ENCODE assay signal across 11 cellular contexts in genomic region chr6:57174511-57174907, GRCh38. TPM values are rescaled to one million over a fixed set of nuclear protein-coding genes. Genes with fewer than 3 reads are reported as not detected.
A peak's percentile ranks its signal among the peaks of the same experiment; 100 is the strongest.
DNase-seq lines count a peak whose midpoint lies in the region; ATAC-seq and TF ChIP-seq lines count a peak whose summit lies in the region.
"Had no signal": no experiment of that assay in that cellular context is flagged by ENCODE, and none has a peak within 500 bp of the region (broad histone marks: within the 10 kb centered on the region; RNA-seq: fewer than 3 reads in every experiment).

No MANE protein-coding gene starts in this region.

- H3K79me2 ChIP-seq in hepatocyte = peaks cover 60% of the 10 kb centered on the region

- H3K27me3 ChIP-seq in heart right ventricle (no peaks in the 10 kb centered on the region), hepatocyte (no peaks in the 10 kb centered on the region), transverse colon (no peaks in the 10 kb centered on the region)

- WGBS in heart right ventricle, 2 donors = 92 to 93% methylated on average over 3 of the region's 3 CpGs
- WGBS in hepatocyte (ENCODE audit: low lambda C conversion rate, missing lambda C conversion rate) = 91% methylated on average over 3 of the region's 3 CpGs
- WGBS in transverse colon (ENCODE audit: low coverage in 1 of 2), 2 donors = 63 to 75% methylated on average over 3 of the region's 3 CpGs

- no peaks in the 10 kb centered on the region for H3K9me2 ChIP-seq in hepatocyte (replicated peaks; ENCODE audit: insufficient read depth)

- ATAC-seq in heart right ventricle = no peak
- ATAC-seq in left colon = no peak
- ATAC-seq: stimulated activated naive CD8-positive, alpha-beta T cell treated with anti-CD3 and anti-CD28 coated beads, Interleukin-15, amount 100 ng/mL, for 72 hours had no signal

- TF ChIP-seq POLR2A in transverse colon (IDR thresholded peaks at IDR 0.05) (no peak), erythroblast (IDR thresholded peaks at IDR 0.05; ENCODE audit: low read length) (no peak)

- H3K36me3 ChIP-seq in heart right ventricle (peaks cover 0 to 4% (median 0%) of the 10 kb centered on the region in 9 donors), hepatocyte (replicated peaks; ENCODE audit: insufficient read depth, low read depth) (no peaks in the 10 kb centered on the region), transverse colon (no peaks in the 10 kb centered on the region)

- intact Hi-C loops in heart right ventricle (cut with DNase I) (loop anchor here in 6 of 10 donors (5.0 to 10.0 kb wide), 6 partner anchors 48 to 270 kb away; partner anchors contain the start of genes PRIM2 (in 6 of the 6), RAB23 (in 3 of the 6) and KIAA1586 (in 1 of the 6)), cardiac septum (cut with DNase I) (loop anchor here (10.0 kb wide), 1 partner anchor 220 kb away; the partner anchor contains the start of gene BEND6), transverse colon (cut with DNase I; ENCODE audit: low total_unique reads) (loop anchor here (5.0 kb wide), 1 partner anchor 143 kb away; the partner anchor contains the start of gene PRIM2), left colon (cut with DNase I, micrococcal nuclease) (loop anchor here in 1 of 2 donors (10.0 kb wide), 1 partner anchor 80 kb away; no protein-coding TSS in a partner anchor)

- H3K4me1 ChIP-seq in heart right ventricle (peaks cover 3 to 54% (median 24%) of the 10 kb centered on the region in 9 donors), hepatocyte (ENCODE audit: insufficient read depth) (no peaks in the 10 kb centered on the region), transverse colon (peaks cover 0 to 41% (median 3%) of the 10 kb centered on the region in 4 donors)

- no peaks in the 10 kb centered on the region for H3K9me3 ChIP-seq in heart right ventricle
- H3K9me3 ChIP-seq in hepatocyte (ENCODE audit: low read depth) = no peaks in the 10 kb centered on the region
- H3K9me3 ChIP-seq in transverse colon = no peaks in the 10 kb centered on the region

- peak overlapping the region in 6 of 10 donors; percentile 69 to 80 (median 77) for H3K4me3 ChIP-seq in heart right ventricle
- peak overlapping the region; percentile 3 for H3K4me3 ChIP-seq in hepatocyte
- H3K4me3 ChIP-seq in transverse colon = peak overlapping the region in 3 of 4 donors; percentile 10 to 89 (median 59)

- DNase-seq in heart right ventricle = no peak
- DNase-seq in cardiac septum (ENCODE audit: low spot score) = no peak
- no peak for DNase-seq in hepatocyte (ENCODE audit: low spot score)
- DNase-seq in transverse colon = no peak
- DNase-seq in left colon = no peak
- DNase-seq in caudate nucleus (lab: John Stamatoyannopoulos, UW) = no peak
- no peak for DNase-seq in erythroblast (lab: John Stamatoyannopoulos, UW)
- DNase-seq: activated CD4-positive, alpha-beta memory T cell treated with anti-CD3 and anti-CD28 coated beads, Interleukin-2, amount 10 ng/mL, durations not matched to agents 7 days and 5 days; cortex of kidney; stimulated activated naive CD8-positive, alpha-beta T cell treated with anti-CD3 and anti-CD28 coated beads, Interleukin-15, amount 100 ng/mL, for 72 hours had no signal

- TF ChIP-seq CTCF in heart right ventricle (IDR thresholded peaks at IDR 0.05) (no peak), VCaP (conservative IDR thresholded peaks at IDR 0.05) (no peak), hepatocyte (IDR thresholded peaks at IDR 0.05; ENCODE audit: poor library complexity) (no peak), transverse colon (IDR thresholded peaks at IDR 0.05) (no peak)

- H3K27ac ChIP-seq in heart right ventricle (peak overlapping the region in 8 of 10 donors; percentile 46 to 98 (median 91)), VCaP (peak overlapping the region; percentile 86; the same call in 1 of the 2 replicates), hepatocyte (peak overlapping the region; percentile 84), transverse colon (peak overlapping the region; percentile 90 to 94 (median 93)), caudate nucleus (ENCODE audit: low read depth, low read length) (no peak overlapping the region)

- peak overlapping the region; percentile 85 for H3K4me2 ChIP-seq in hepatocyte

- H2AFZ ChIP-seq in hepatocyte = no peak overlapping the region

- in situ Hi-C loops in transverse colon (cut with MboI; ENCODE audit: low pct_ligation_motif_present in 1 of 4, low pct_unique_long_range_greater_than_20kb in 1 of 4, low sequenced_read_pairs in 3 of 4) = no loop called here

- no peaks in the 10 kb centered on the region for H4K20me1 ChIP-seq in hepatocyte (ENCODE audit: insufficient read depth, poor library complexity, severe bottlenecking)

- TF ChIP-seq EP300 in transverse colon (IDR thresholded peaks at IDR 0.05; ENCODE audit: low read depth) = no peak

RNA-seq across cellular contexts. Expression of gene BAG2, which starts 2.4 kb away (rescaled TPM):
- 10 to 100 TPM in 4 of 10 donors, 1 to 10 TPM in 6; 7.2 to 15.6 (median 9.7) TPM for total RNA-seq in heart right ventricle
- 1 to 10 TPM; 3.9 to 6.4 TPM for polyA plus RNA-seq in heart right ventricle
- 16.9 TPM for total RNA-seq in cardiac septum
- total RNA-seq in hepatocyte = 10.2 and 10.5 TPM in 2 replicates
- polyA plus RNA-seq in hepatocyte = 8.7 and 9.0 TPM in 2 replicates
- total RNA-seq in transverse colon = 10 to 100 TPM in 3 of 4 donors, 1 to 10 TPM in 1; 7.1 to 49.0 (median 10.7) TPM
- total RNA-seq in left colon = 1 to 10 TPM in 1 of 2 donors, under 1 TPM in 1; 0.58 to 5.2 TPM

RNA-seq across cellular contexts. Expression of gene RAB23, which starts 47.6 kb away (rescaled TPM):
- total RNA-seq in heart right ventricle (10 to 100 TPM in 6 of 10 donors, 1 to 10 TPM in 4; 7.6 to 16.5 (median 10.9) TPM), cardiac septum (19.5 TPM), hepatocyte (37.2 and 37.7 TPM in 2 replicates), transverse colon (10 to 100 TPM; 21.7 to 28.5 (median 25.1) TPM), left colon (10 to 100 TPM in 1 of 2 donors, 1 to 10 TPM in 1; 3.6 to 16.6 TPM)
- polyA plus RNA-seq in heart right ventricle (1 to 10 TPM; 3.1 to 4.5 TPM), hepatocyte (15.5 and 20.2 TPM in 2 replicates)

Comparison
In these comparisons a context has a peak if more than half of its experiments do, and no peak if none do; other contexts are left out.
1. H3K4me3 ChIP-seq: peak in every context shown above with its lines; median percentile 77 in heart right ventricle; 59 in transverse colon; 3 in hepatocyte.